1 cellular context compared by ENCODE assay signal in genomic region chrX:114465689-114466088, GRCh38.
TF ChIP-seq lines count a peak whose summit lies in the region.

No MANE protein-coding gene starts in this region.

TF ChIP-seq in H1, 55 proteins besides CTCF, POLR2A, EP300 and RAD21 (continued from another document):
- no peak for TF ChIP-seq CHD7 (IDR thresholded peaks at IDR 0.05; ENCODE audit: insufficient replicate concordance, low read length)
- TF ChIP-seq KDM5A (IDR thresholded peaks at IDR 0.05; ENCODE audit: low read length) = no peak
- TF ChIP-seq SP4 (IDR thresholded peaks at IDR 0.05; ENCODE audit: low read length) = no peak
- no peak for TF ChIP-seq POU5F1 (IDR thresholded peaks at IDR 0.05; ENCODE audit: low read depth, low read length)
- TF ChIP-seq NANOG (IDR thresholded peaks at IDR 0.05; ENCODE audit: insufficient read depth, low read depth, low read length, poor library complexity, severe bottlenecking) = no peak
- TF ChIP-seq MAFK (IDR thresholded peaks at IDR 0.05; ENCODE audit: low read depth, low read length) = no peak
- no peak for TF ChIP-seq CEBPB (IDR thresholded peaks at IDR 0.05; ENCODE audit: low read depth, low read length)
- TF ChIP-seq MAX (IDR thresholded peaks at IDR 0.05) = no peak
- TF ChIP-seq CTBP2 (IDR thresholded peaks at IDR 0.05; ENCODE audit: borderline replicate concordance, insufficient read depth, insufficient read length, low read length) = no peak
